Comparison of ENCODE assay signal across 8 cellular contexts in genomic region chr20:33209789-33210188, GRCh38. TPM values are rescaled to one million over a fixed set of nuclear protein-coding genes. Genes with fewer than 3 reads are reported as not detected.
DNase-seq lines count a peak whose midpoint lies in the region; ATAC-seq and TF ChIP-seq lines count a peak whose summit lies in the region.

No MANE protein-coding gene starts in this region.

- 6 to 7% (median 6%) methylated on average over 13 of the region's 13 CpGs for WGBS in heart left ventricle, 4 donors

- H3K4me1 ChIP-seq in heart left ventricle (no peaks in the 10 kb centered on the region), left lung (no peaks in the 10 kb centered on the region)

- TF ChIP-seq CTCF in heart left ventricle (IDR thresholded peaks at IDR 0.05): no peak
- no peak for TF ChIP-seq CTCF in cardiac fibroblast (IDR thresholded peaks at IDR 0.05; ENCODE audit: low read depth, low read length)
- no peak for TF ChIP-seq CTCF in left lung (IDR thresholded peaks at IDR 0.05)

- H3K27ac ChIP-seq in heart left ventricle: no peak overlapping the region
- no peak overlapping the region for H3K27ac ChIP-seq in left lung
- no peak overlapping the region for H3K27ac ChIP-seq in substantia nigra (ENCODE audit: low read depth, low read length, poor library complexity, severe bottlenecking)

- no peak for TF ChIP-seq POLR2A in heart left ventricle (IDR thresholded peaks at IDR 0.05)

- no peaks in the 10 kb centered on the region for H3K4me1 Mint-ChIP-seq in stimulated activated naive B cell treated with anti-CD40 and anti-IgM and Interleukin-4, amounts not matched to agents 10 μg/mL and 1 μg/mL and 100 μg/mL, for 72 hours

- ATAC-seq in heart left ventricle: peak in 3 of 4 donors; percentile 56 to 74 (median 70)
- ATAC-seq in left lung: peak; percentile 89
- ATAC-seq in stimulated activated naive B cell treated with anti-CD40 and anti-IgM and Interleukin-4, amounts not matched to agents 10 μg/mL and 1 μg/mL and 100 μg/mL, for 72 hours (replicated peaks): no peak
- ATAC-seq in HG02840 (IDR thresholded peaks at IDR 0.05; ENCODE audit: low FRiP score, unreplicated experiment): no peak

- H3K9me3 Mint-ChIP-seq in stimulated activated naive B cell treated with anti-CD40 and anti-IgM and Interleukin-4, amounts not matched to agents 10 μg/mL and 1 μg/mL and 100 μg/mL, for 72 hours: peaks cover 0 to 2% of the 10 kb centered on the region in 2 donors

- H3K36me3 ChIP-seq in heart left ventricle: no peaks in the 10 kb centered on the region
- H3K36me3 ChIP-seq in left lung: no peaks in the 10 kb centered on the region

- intact Hi-C loops in heart left ventricle (cut with DNase I) (no loop called here), cardiac septum (cut with DNase I) (no loop called here), left lung (cut with DNase I) (no loop called here)

- H3K4me3 ChIP-seq in heart left ventricle (no peak overlapping the region), cardiac fibroblast (replicated peaks in 1 of 2; ENCODE audit: low read depth in 2 of 2, low read length in 2 of 2) (no peak overlapping the region), left lung (no peak overlapping the region)

- no peaks in the 10 kb centered on the region for H3K36me3 Mint-ChIP-seq in stimulated activated naive B cell treated with anti-CD40 and anti-IgM and Interleukin-4, amounts not matched to agents 10 μg/mL and 1 μg/mL and 100 μg/mL, for 72 hours

- H3K27me3 ChIP-seq in heart left ventricle (peaks cover 0 to 30% (median 2%) of the 10 kb centered on the region in 9 donors), left lung (peaks cover 0 to 16% of the 10 kb centered on the region in 2 donors)

- DNase-seq in heart left ventricle (peak; percentile 58 to 70 (median 64)), cardiac septum (ENCODE audit: low spot score) (no peak), T-helper 9 cell (peak; percentile 11), cardiac fibroblast (ENCODE audit: low read depth in 2 of 2) (peak; percentile 59 to 63), left lung (peak; percentile 63 to 85), substantia nigra (lab: John Stamatoyannopoulos, UW) (peak in 38 of 49 donors; percentile 0 to 68 (median 30))
- no peak for DNase-seq in stimulated activated naive B cell treated with anti-CD40 and anti-IgM and Interleukin-4, amounts not matched to agents 10 μg/mL and 1 μg/mL and 100 μg/mL, for 72 hours

- H3K4me3 Mint-ChIP-seq in stimulated activated naive B cell treated with anti-CD40 and anti-IgM and Interleukin-4, amounts not matched to agents 10 μg/mL and 1 μg/mL and 100 μg/mL, for 72 hours: no peak overlapping the region

- no peak overlapping the region for H3K27ac Mint-ChIP-seq in stimulated activated naive B cell treated with anti-CD40 and anti-IgM and Interleukin-4, amounts not matched to agents 10 μg/mL and 1 μg/mL and 100 μg/mL, for 72 hours

- H3K27me3 Mint-ChIP-seq in stimulated activated naive B cell treated with anti-CD40 and anti-IgM and Interleukin-4, amounts not matched to agents 10 μg/mL and 1 μg/mL and 100 μg/mL, for 72 hours: peaks cover 41 to 51% of the 10 kb centered on the region in 2 donors

- H3K9me3 ChIP-seq in heart left ventricle: no peaks in the 10 kb centered on the region
- H3K9me3 ChIP-seq in left lung: no peaks in the 10 kb centered on the region

RNA-seq across cellular contexts. Expression of gene BPIFA3, which starts 7.4 kb away (rescaled TPM):
- total RNA-seq in heart left ventricle: not detected
- not detected for polyA plus RNA-seq in heart left ventricle
- total RNA-seq in cardiac septum: not detected
- not detected for total RNA-seq in left lung

RNA-seq across cellular contexts. Expression of gene BPIFA1, which starts 26.0 kb away (rescaled TPM):
- total RNA-seq in heart left ventricle: not detected
- not detected for polyA plus RNA-seq in heart left ventricle
- not detected for total RNA-seq in cardiac septum
- total RNA-seq in left lung: 1 to 10 TPM in 1 of 2 donors, not detected in 1; 9.2 TPM

RNA-seq across cellular contexts. Expression of gene BPIFA2, which starts 41.8 kb away (rescaled TPM):
- not detected for total RNA-seq in heart left ventricle
- not detected for polyA plus RNA-seq in heart left ventricle
- not detected for total RNA-seq in cardiac septum
- total RNA-seq in left lung: not detected

Comparison
In these comparisons a context has a peak if more than half of its experiments do, and no peak if none do; other contexts are left out.
1. DNase-seq: peak in heart left ventricle (5 of 5), T-helper 9 cell (single experiment), cardiac fibroblast (2 of 2), left lung (2 of 2) and substantia nigra (38 of 49); none in cardiac septum (single experiment) and stimulated activated naive B cell treated with anti-CD40 and anti-IgM and Interleukin-4, amounts not matched to agents 10 μg/mL and 1 μg/mL and 100 μg/mL, for 72 hours (single experiment).
2. ATAC-seq: peak in heart left ventricle (3 of 4) and left lung (single experiment); none in stimulated activated naive B cell treated with anti-CD40 and anti-IgM and Interleukin-4, amounts not matched to agents 10 μg/mL and 1 μg/mL and 100 μg/mL, for 72 hours (0 of 2) and HG02840 (single experiment).